ENCODE assay signal across 16 cellular contexts in genomic region chr9:81372628-81373191, GRCh38.
DNase-seq lines count a peak whose midpoint lies in the region; ATAC-seq and TF ChIP-seq lines count a peak whose summit lies in the region.
"Had no signal": no experiment of that assay in that cellular context is flagged by ENCODE, and none has a peak within 500 bp of the region (broad histone marks: within the 10 kb centered on the region; RNA-seq: fewer than 3 reads in every experiment).

No MANE protein-coding gene starts in this region.

- no peak overlapping the region for H3K9ac ChIP-seq in neural cell (ENCODE audit: low read length)

- no peaks in the 10 kb centered on the region for H3K27me3 ChIP-seq in neural cell (ENCODE audit: insufficient read depth, low read depth, low read length)
- no peaks in the 10 kb centered on the region for H3K27me3 ChIP-seq in uterus
- H3K27me3 ChIP-seq in BE2C: no peaks in the 10 kb centered on the region
- H3K27me3 ChIP-seq: pancreas, spleen, thyroid gland had no signal

- no peaks in the 10 kb centered on the region for H3K36me3 ChIP-seq in neural cell (ENCODE audit: insufficient read depth, low read length)
- H3K36me3 ChIP-seq in uterus: no peaks in the 10 kb centered on the region
- no peaks in the 10 kb centered on the region for H3K36me3 ChIP-seq in BE2C
- H3K36me3 ChIP-seq: pancreas, spleen, thyroid gland had no signal

- TF ChIP-seq CTCF in neural cell (IDR thresholded peaks at IDR 0.05; ENCODE audit: poor library complexity, severe bottlenecking) (no peak), uterus (IDR thresholded peaks at IDR 0.05) (no peak), BE2C (IDR thresholded peaks at IDR 0.05; ENCODE audit: low read depth, low read length) (no peak)

- peak; percentile 85 for DNase-seq in NCI-H2171 (lab: John Stamatoyannopoulos, UW)
- DNase-seq in fibroblast of peridontal ligament (ENCODE audit: extremely low read depth): peak; percentile 82
- DNase-seq in uterus: peak in 1 of 2 donors; percentile 29
- no peak for DNase-seq in NCI-H82 treated with DMSO at 0.1 percent for 48 hours (lab: John Stamatoyannopoulos, UW; ENCODE audit: unreplicated experiment)
- DNase-seq in BE2C: no peak
- DNase-seq: activated naive CD8-positive, alpha-beta T cell treated with anti-CD3 and anti-CD28 coated beads, Interleukin-2, amount 50 U/mL, for 24 hours; caudate nucleus; NCI-H146; pancreas; spleen; T-helper 17 cell; thyroid gland had no signal

- TF ChIP-seq POLR2A in uterus (IDR thresholded peaks at IDR 0.05): no peak

- H4K20me1 ChIP-seq in neural cell (ENCODE audit: insufficient read depth): no peaks in the 10 kb centered on the region

- no peak overlapping the region for H3K4me3 ChIP-seq in neural cell (ENCODE audit: low read length)
- no peak overlapping the region for H3K4me3 ChIP-seq in uterus
- no peak overlapping the region for H3K4me3 ChIP-seq in BE2C (ENCODE audit: low read depth, low read length)
- H3K4me3 ChIP-seq: pancreas, spleen, thyroid gland had no signal

- intact Hi-C loops in uterus (cut with DNase I; ENCODE audit: low total_unique reads): no loop called here

- H3K9me3 ChIP-seq in neural cell (ENCODE audit: low read length): no peaks in the 10 kb centered on the region
- no peaks in the 10 kb centered on the region for H3K9me3 ChIP-seq in uterus
- H3K9me3 ChIP-seq in BE2C: no peaks in the 10 kb centered on the region
- H3K9me3 ChIP-seq: pancreas, spleen, thyroid gland had no signal

- H3K4me1 ChIP-seq in uterus (no peaks in the 10 kb centered on the region), BE2C (peaks cover 39% of the 10 kb centered on the region)
- H3K4me1 ChIP-seq: pancreas, thyroid gland had no signal

- no peak overlapping the region for H3K4me2 ChIP-seq in neural cell (ENCODE audit: low read length)

- ATAC-seq in GM21737 (IDR thresholded peaks at IDR 0.05; ENCODE audit: unreplicated experiment): no peak
- ATAC-seq: activated naive CD8-positive, alpha-beta T cell treated with anti-CD3 and anti-CD28 coated beads, Interleukin-2, amount 50 U/mL, for 24 hours; activated T-helper 17 cell treated with anti-CD3 and anti-CD28 coated beads, Interleukin-2, amount 50 U/mL, for 72 hours; pancreas; T-helper 17 cell; WTC11 had no signal

- no peaks in the 10 kb centered on the region for H3K9me2 ChIP-seq in neural cell (ENCODE audit: insufficient read depth, low read length)

- H3K27ac ChIP-seq in neural cell (ENCODE audit: low read length) (no peak overlapping the region), uterus (peak overlapping the region; percentile 5 to 48)
- H3K27ac ChIP-seq: pancreas, spleen, thyroid gland had no signal

- H2AFZ ChIP-seq in neural cell (ENCODE audit: low read depth, low read length): no peak overlapping the region

- TF ChIP-seq EP300 in neural cell (conservative IDR thresholded peaks at IDR 0.05; ENCODE audit: poor library complexity, severe bottlenecking): peak; percentile 36

- no peak for TF ChIP-seq RAD21 in neural cell (conservative IDR thresholded peaks at IDR 0.05)

- no peaks in the 10 kb centered on the region for H3F3A ChIP-seq in neural cell (ENCODE audit: insufficient read depth, low read length, poor library complexity, severe bottlenecking)

- H3K79me2 ChIP-seq in neural cell (replicated peaks; ENCODE audit: insufficient read depth, low read length): no peaks in the 10 kb centered on the region

TF ChIP-seq in neural cell, 6 proteins besides CTCF, POLR2A, EP300 and RAD21:
- TF ChIP-seq POLR2AphosphoS5 (IDR thresholded peaks at IDR 0.05) (peak; percentile 35), SMC3 (conservative IDR thresholded peaks at IDR 0.05; ENCODE audit: poor library complexity) (no peak), EZH2 (IDR thresholded peaks at IDR 0.05; ENCODE audit: borderline replicate concordance, insufficient read depth, low read length, poor library complexity, severe bottlenecking) (no peak), TAF1 (IDR thresholded peaks at IDR 0.05; ENCODE audit: low read depth) (no peak), REST (IDR thresholded peaks at IDR 0.05; ENCODE audit: borderline replicate concordance) (no peak), MXI1 (conservative IDR thresholded peaks at IDR 0.05; ENCODE audit: poor library complexity, severe bottlenecking) (no peak)
TF ChIP-seq in neural cell: peak in this region for 1.

Comparison
In these comparisons a context has a peak if more than half of its experiments do, and no peak if none do; other contexts are left out.
1. DNase-seq: peak in NCI-H2171 (single experiment) and fibroblast of peridontal ligament (single experiment); none in NCI-H82 treated with DMSO at 0.1 percent for 48 hours (single experiment) and BE2C (single experiment).